In the genomic region with DNA sequence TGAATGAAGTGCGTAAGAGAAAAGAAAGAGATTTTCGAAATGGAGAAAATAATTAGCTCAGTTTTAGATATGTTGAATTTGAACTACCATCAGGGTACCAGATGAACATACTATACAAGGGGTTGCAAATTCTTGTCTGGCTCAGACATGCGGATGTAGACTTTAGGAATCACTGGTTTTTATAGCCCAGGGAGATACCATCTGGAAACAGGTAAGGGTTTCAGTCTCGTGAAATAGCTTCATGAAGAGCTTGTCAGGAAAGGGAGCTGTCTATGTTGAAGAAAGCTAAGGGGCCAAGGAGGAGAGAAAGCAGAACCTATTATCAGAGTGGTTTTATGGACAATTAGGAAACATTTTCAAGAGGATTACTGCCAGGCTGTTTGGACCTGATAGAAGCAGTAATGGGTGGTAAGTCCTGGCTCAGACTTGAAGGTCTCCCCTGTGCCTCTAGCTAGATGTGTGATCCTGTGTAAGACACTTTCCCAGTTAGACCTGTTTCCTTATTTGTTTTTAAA, we compare ENCODE assay signal across 1 cellular context.
TF ChIP-seq lines count a peak whose summit lies in the region.

No MANE protein-coding gene starts in this region.

TF ChIP-seq in K562, 482 proteins besides CTCF, POLR2A, EP300 and RAD21:
- TF ChIP-seq PHTF2 (CRISPR knock-in tag; IDR thresholded peaks at IDR 0.05) (no peak), KLF16 (IDR thresholded peaks at IDR 0.05) (0 out of 2 replicates have a peak, but pooled peaks have one; percentile 18), DDX20 (tag; IDR thresholded peaks at IDR 0.05; ENCODE audit: low read depth) (no peak), SMARCB1 (IDR thresholded peaks at IDR 0.05; ENCODE audit: insufficient read length, low read depth) (no peak), HOMEZ (CRISPR knock-in tag; IDR thresholded peaks at IDR 0.05) (no peak), BMI1 (IDR thresholded peaks at IDR 0.05; ENCODE audit: low read length) (no peak), MBD1 (CRISPR knock-in tag; IDR thresholded peaks at IDR 0.05) (no peak), ZBTB2 (IDR thresholded peaks at IDR 0.05) (no peak), ZNF24 (IDR thresholded peaks at IDR 0.05) (no peak)
- TF ChIP-seq, protein P1, sequence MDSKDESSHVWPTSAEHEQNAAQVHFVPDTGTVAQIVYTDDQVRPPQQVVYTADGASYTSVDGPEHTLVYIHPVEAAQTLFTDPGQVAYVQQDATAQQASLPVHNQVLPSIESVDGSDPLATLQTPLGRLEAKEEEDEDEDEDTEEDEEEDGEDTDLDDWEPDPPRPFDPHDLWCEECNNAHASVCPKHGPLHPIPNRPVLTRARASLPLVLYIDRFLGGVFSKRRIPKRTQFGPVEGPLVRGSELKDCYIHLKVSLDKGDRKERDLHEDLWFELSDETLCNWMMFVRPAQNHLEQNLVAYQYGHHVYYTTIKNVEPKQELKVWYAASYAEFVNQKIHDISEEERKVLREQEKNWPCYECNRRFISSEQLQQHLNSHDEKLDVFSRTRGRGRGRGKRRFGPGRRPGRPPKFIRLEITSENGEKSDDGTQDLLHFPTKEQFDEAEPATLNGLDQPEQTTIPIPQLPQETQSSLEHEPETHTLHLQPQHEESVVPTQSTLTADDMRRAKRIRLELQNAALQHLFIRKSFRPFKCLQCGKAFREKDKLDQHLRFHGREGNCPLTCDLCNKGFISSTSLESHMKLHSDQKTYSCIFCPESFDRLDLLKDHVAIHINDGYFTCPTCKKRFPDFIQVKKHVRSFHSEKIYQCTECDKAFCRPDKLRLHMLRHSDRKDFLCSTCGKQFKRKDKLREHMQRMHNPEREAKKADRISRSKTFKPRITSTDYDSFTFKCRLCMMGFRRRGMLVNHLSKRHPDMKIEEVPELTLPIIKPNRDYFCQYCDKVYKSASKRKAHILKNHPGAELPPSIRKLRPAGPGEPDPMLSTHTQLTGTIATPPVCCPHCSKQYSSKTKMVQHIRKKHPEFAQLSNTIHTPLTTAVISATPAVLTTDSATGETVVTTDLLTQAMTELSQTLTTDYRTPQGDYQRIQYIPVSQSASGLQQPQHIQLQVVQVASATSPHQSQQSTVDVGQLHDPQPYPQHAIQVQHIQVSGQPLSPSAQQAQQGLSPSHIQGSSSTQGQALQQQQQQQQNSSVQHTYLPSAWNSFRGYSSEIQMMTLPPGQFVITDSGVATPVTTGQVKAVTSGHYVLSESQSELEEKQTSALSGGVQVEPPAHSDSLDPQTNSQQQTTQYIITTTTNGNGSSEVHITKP (IDR thresholded peaks at IDR 0.05; ENCODE audit: partially characterized antibody), result peak; percentile 46
- TF ChIP-seq, protein P2, sequence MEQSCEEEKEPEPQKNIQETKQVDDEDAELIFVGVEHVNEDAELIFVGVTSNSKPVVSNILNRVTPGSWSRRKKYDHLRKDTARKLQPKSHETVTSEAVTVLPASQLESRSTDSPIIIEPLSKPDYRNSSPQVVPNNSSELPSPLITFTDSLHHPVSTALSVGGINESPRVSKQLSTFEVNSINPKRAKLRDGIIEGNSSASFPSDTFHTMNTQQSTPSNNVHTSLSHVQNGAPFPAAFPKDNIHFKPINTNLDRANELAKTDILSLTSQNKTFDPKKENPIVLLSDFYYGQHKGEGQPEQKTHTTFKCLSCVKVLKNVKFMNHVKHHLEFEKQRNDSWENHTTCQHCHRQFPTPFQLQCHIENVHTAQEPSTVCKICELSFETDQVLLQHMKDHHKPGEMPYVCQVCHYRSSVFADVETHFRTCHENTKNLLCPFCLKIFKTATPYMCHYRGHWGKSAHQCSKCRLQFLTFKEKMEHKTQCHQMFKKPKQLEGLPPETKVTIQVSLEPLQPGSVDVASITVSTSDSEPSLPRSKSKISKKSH (CRISPR knock-in tag; IDR thresholded peaks at IDR 0.05), result no peak
